ENCODE assay signal across 8 cellular contexts in genomic region chr1:24416666-24417391, GRCh38. TPM values are rescaled to one million over a fixed set of nuclear protein-coding genes. Genes with fewer than 3 reads are reported as not detected.
DNase-seq lines count a peak whose midpoint lies in the region; ATAC-seq and FAIRE-seq lines count a peak whose summit lies in the region.
"Had no signal": no experiment of that assay in that cellular context is flagged by ENCODE, and none has a peak within 500 bp of the region (broad histone marks: within the 10 kb centered on the region; RNA-seq: fewer than 3 reads in every experiment).

No MANE protein-coding gene starts in this region.

- peak overlapping the region; percentile 90 for H3K27ac Mint-ChIP-seq in activated CD8-positive, alpha-beta T cell treated with anti-CD3 and anti-CD28 coated beads, Interleukin-2, amount 10 ng/mL, durations not matched to agents 7 days and 5 days

- peaks cover 63% of the 10 kb centered on the region for H3K4me1 Mint-ChIP-seq in activated CD8-positive, alpha-beta T cell treated with anti-CD3 and anti-CD28 coated beads, Interleukin-2, amount 10 ng/mL, durations not matched to agents 7 days and 5 days (ENCODE audit: low read depth)

- H3K4me3 ChIP-seq in skeletal muscle cell (ENCODE audit: low read depth, low read length), result peak overlapping the region; percentile 83

- no peaks in the 10 kb centered on the region for H3K27me3 Mint-ChIP-seq in activated CD8-positive, alpha-beta T cell treated with anti-CD3 and anti-CD28 coated beads, Interleukin-2, amount 10 ng/mL, durations not matched to agents 7 days and 5 days (ENCODE audit: low read depth)

- ATAC-seq in activated CD8-positive, alpha-beta T cell treated with anti-CD3 and anti-CD28 coated beads, Interleukin-2, amount 10 ng/mL, durations not matched to agents 7 days and 5 days, result peak; percentile 41
- ATAC-seq in HG03108 (IDR thresholded peaks at IDR 0.05; ENCODE audit: unreplicated experiment), result no peak

- no peak for FAIRE-seq in frontal cortex (lab: Jason Lieb, UNC)
- FAIRE-seq: endometrium had no signal

- CTCF ChIA-PET in activated CD8-positive, alpha-beta T cell treated with anti-CD3 and anti-CD28 coated beads, Interleukin-2, amount 10 ng/mL, durations not matched to agents 7 days and 5 days (lab: Charles Lee), result interaction anchor here (0.9 to 12.8 kb wide), 19 partner anchors 8 to 226 kb away, joined by 3 to 159 read pairs (median 22); partner anchors contain the start of gene RCAN3

- H3K4me3 Mint-ChIP-seq in activated CD8-positive, alpha-beta T cell treated with anti-CD3 and anti-CD28 coated beads, Interleukin-2, amount 10 ng/mL, durations not matched to agents 7 days and 5 days, result peak overlapping the region; percentile 99

- POLR2A ChIA-PET in activated CD8-positive, alpha-beta T cell treated with anti-CD3 and anti-CD28 coated beads, Interleukin-2, amount 10 ng/mL, durations not matched to agents 7 days and 5 days (lab: Charles Lee), result interaction anchor here (0.6 to 3.3 kb wide), 10 partner anchors 64 to 831 kb away, joined by 3 to 61 read pairs (median 3); partner anchors contain the start of genes RCAN3, RSRP1 and SYF2

- H3K9me3 Mint-ChIP-seq in activated CD8-positive, alpha-beta T cell treated with anti-CD3 and anti-CD28 coated beads, Interleukin-2, amount 10 ng/mL, durations not matched to agents 7 days and 5 days (ENCODE audit: insufficient read depth), result no peaks in the 10 kb centered on the region

- peaks cover 37% of the 10 kb centered on the region for H3K36me3 Mint-ChIP-seq in activated CD8-positive, alpha-beta T cell treated with anti-CD3 and anti-CD28 coated beads, Interleukin-2, amount 10 ng/mL, durations not matched to agents 7 days and 5 days (ENCODE audit: low read depth)

- DNase-seq in GM04504 (ENCODE audit: low read depth), result peak; percentile 85
- DNase-seq in LHCN-M2 (ENCODE audit: low read depth), result peak; percentile 87
- DNase-seq in activated CD8-positive, alpha-beta T cell treated with anti-CD3 and anti-CD28 coated beads, Interleukin-2, amount 10 ng/mL, durations not matched to agents 7 days and 5 days, result peak; percentile 87
- peak; percentile 72 for DNase-seq in fibroblast of the conjunctiva (ENCODE audit: low read depth)
- peak; percentile 91 for DNase-seq in skeletal muscle cell (ENCODE audit: low read depth)
- DNase-seq in frontal cortex (ENCODE audit: low spot score in 2 of 2), result no peak

RNA-seq across cellular contexts. Expression of gene NIPAL3, which starts 1.2 kb away (rescaled TPM):
- 18.8 and 19.2 TPM in 2 replicates for total RNA-seq in LHCN-M2 (2014; rRNA removed)
- 23.5 TPM for polyA plus RNA-seq in LHCN-M2 (2012)
- 10 to 100 TPM; 43.4 to 46.9 TPM for total RNA-seq in activated CD8-positive, alpha-beta T cell treated with anti-CD3 and anti-CD28 coated beads, Interleukin-2, amount 10 ng/mL, durations not matched to agents 7 days and 5 days
- 13.5 TPM for total RNA-seq in frontal cortex

RNA-seq across cellular contexts. Expression of gene STPG1, which starts 3.2 kb away (rescaled TPM):
- total RNA-seq in LHCN-M2 (2014; rRNA removed), result 3.3 and 4.9 TPM in 2 replicates
- 8.0 TPM for polyA plus RNA-seq in LHCN-M2 (2012)
- 1 to 10 TPM; 8.0 to 9.9 TPM for total RNA-seq in activated CD8-positive, alpha-beta T cell treated with anti-CD3 and anti-CD28 coated beads, Interleukin-2, amount 10 ng/mL, durations not matched to agents 7 days and 5 days
- total RNA-seq in frontal cortex, result 2.9 TPM

Comparison
In these comparisons a context has a peak if more than half of its experiments do, and no peak if none do; other contexts are left out.
1. DNase-seq: peak in GM04504 (single experiment), LHCN-M2 (single experiment), activated CD8-positive, alpha-beta T cell treated with anti-CD3 and anti-CD28 coated beads, Interleukin-2, amount 10 ng/mL, durations not matched to agents 7 days and 5 days (single experiment), fibroblast of the conjunctiva (single experiment) and skeletal muscle cell (single experiment); none in frontal cortex (0 of 2).